In genomic region chr1:64469977-64470669, GRCh38 we compare ENCODE assay signal across 8 cellular contexts. TPM values are rescaled to one million over a fixed set of nuclear protein-coding genes. Genes with fewer than 3 reads are reported as not detected.
DNase-seq lines count a peak whose midpoint lies in the region; ATAC-seq and TF ChIP-seq lines count a peak whose summit lies in the region.

TSS of gene CACHD1 (plus strand) at chr1:64470129. CDS start at chr1:64470745, 616 bp downstream.

- peak within 1 kb of the TSS; percentile 84 for H3K4me3 Mint-ChIP-seq in activated naive CD4-positive, alpha-beta T cell treated with anti-CD3 and anti-CD28 coated beads, Interleukin-2, amount 50 U/mL, for 24 hours
- peak within 1 kb of the TSS; percentile 95 for H3K4me3 Mint-ChIP-seq in glutamatergic neuron (ENCODE audit: unreplicated experiment)

- H3K4me3 ChIP-seq in RWPE2 (ENCODE audit: severe bottlenecking) = peak within 1 kb of the TSS; percentile 73

- DNase-seq in COLO829 (ENCODE audit: low spot score) (peak; percentile 75), RWPE2 (ENCODE audit: low spot score) (no peak), glutamatergic neuron (peak; percentile 69), omental fat pad (ENCODE audit: low spot score) (peak; percentile 59), substantia nigra (lab: John Stamatoyannopoulos, UW) (peak in 42 of 49 donors; percentile 12 to 80 (median 48))

- H3K27ac ChIP-seq in RWPE2 (ENCODE audit: poor library complexity, severe bottlenecking) (no peak within 1 kb of the TSS), substantia nigra (ENCODE audit: low read depth, low read length, poor library complexity, severe bottlenecking) (peak within 1 kb of the TSS; percentile 6)

- peaks cover 25% of the 10 kb centered on the region for H3K4me1 Mint-ChIP-seq in activated naive CD4-positive, alpha-beta T cell treated with anti-CD3 and anti-CD28 coated beads, Interleukin-2, amount 50 U/mL, for 24 hours
- H3K4me1 Mint-ChIP-seq in glutamatergic neuron (ENCODE audit: low read depth, unreplicated experiment) = peaks cover 8% of the 10 kb centered on the region

- H3K27ac Mint-ChIP-seq in activated naive CD4-positive, alpha-beta T cell treated with anti-CD3 and anti-CD28 coated beads, Interleukin-2, amount 50 U/mL, for 24 hours = peak within 1 kb of the TSS; percentile 21
- H3K27ac Mint-ChIP-seq in glutamatergic neuron (ENCODE audit: unreplicated experiment) = peak within 1 kb of the TSS; percentile 36

- no peaks in the 10 kb centered on the region for H3K36me3 ChIP-seq in RWPE2 (ENCODE audit: low read depth)

- ATAC-seq in GM21515 (IDR thresholded peaks at IDR 0.05; ENCODE audit: unreplicated experiment) (peak; percentile 76), RWPE2 (ENCODE audit: low read depth) (peak; percentile 71), omental fat pad (ENCODE audit: low FRiP score) (peak; percentile 60)

- no peaks in the 10 kb centered on the region for H3K27me3 ChIP-seq in RWPE2 (ENCODE audit: insufficient read depth, poor library complexity, severe bottlenecking)

- TF ChIP-seq CTCF in RWPE2 (IDR thresholded peaks at IDR 0.05; ENCODE audit: poor library complexity, severe bottlenecking) (peak; percentile 43), glutamatergic neuron (IDR thresholded peaks at IDR 0.05; ENCODE audit: partially characterized antibody, unreplicated experiment) (no peak), omental fat pad (IDR thresholded peaks at IDR 0.05) (no peak)

- peak; percentile 52; the same call in 1 of the 2 replicates for TF ChIP-seq EP300 in Ishikawa (IDR thresholded peaks at IDR 0.05; ENCODE audit: borderline replicate concordance)

- no peaks in the 10 kb centered on the region for H3K9me3 Mint-ChIP-seq in activated naive CD4-positive, alpha-beta T cell treated with anti-CD3 and anti-CD28 coated beads, Interleukin-2, amount 50 U/mL, for 24 hours
- H3K9me3 Mint-ChIP-seq in glutamatergic neuron (ENCODE audit: unreplicated experiment) = peaks cover 4% of the 10 kb centered on the region

- peaks cover 31% of the 10 kb centered on the region for H3K27me3 Mint-ChIP-seq in activated naive CD4-positive, alpha-beta T cell treated with anti-CD3 and anti-CD28 coated beads, Interleukin-2, amount 50 U/mL, for 24 hours
- H3K27me3 Mint-ChIP-seq in glutamatergic neuron (ENCODE audit: unreplicated experiment) = peaks cover 22% of the 10 kb centered on the region

- H3K9me3 ChIP-seq in RWPE2 (ENCODE audit: severe bottlenecking) = no peaks in the 10 kb centered on the region

- no peaks in the 10 kb centered on the region for H3K4me1 ChIP-seq in RWPE2 (ENCODE audit: insufficient read depth, poor library complexity, severe bottlenecking)

- TF ChIP-seq RAD21 in Ishikawa (IDR thresholded peaks at IDR 0.05; ENCODE audit: low read depth) = peak; percentile 24; the same call in 1 of the 2 replicates

- H3K36me3 Mint-ChIP-seq in activated naive CD4-positive, alpha-beta T cell treated with anti-CD3 and anti-CD28 coated beads, Interleukin-2, amount 50 U/mL, for 24 hours = no peaks in the 10 kb centered on the region
- H3K36me3 Mint-ChIP-seq in glutamatergic neuron (ENCODE audit: unreplicated experiment) = no peaks in the 10 kb centered on the region

TF ChIP-seq in Ishikawa, 13 proteins besides CTCF, POLR2A, EP300 and RAD21:
- TF ChIP-seq FOXM1 (IDR thresholded peaks at IDR 0.05; ENCODE audit: borderline replicate concordance, low read depth) (no peak), TAF1 (IDR thresholded peaks at IDR 0.05; ENCODE audit: low read depth) (peak; percentile 56; the same call in 1 of the 2 replicates), MAX (IDR thresholded peaks at IDR 0.05) (peak; percentile 19; the same call in 1 of the 2 replicates), TEAD4 (IDR thresholded peaks at IDR 0.05) (0 out of 2 replicates have a peak, but pooled peaks have one; percentile 23), USF1 (IDR thresholded peaks at IDR 0.05) (no peak), TCF12 (IDR thresholded peaks at IDR 0.05; ENCODE audit: low read depth) (0 out of 2 replicates have a peak, but pooled peaks have one; percentile 21), CEBPB (IDR thresholded peaks at IDR 0.05) (no peak)

RNA-seq across cellular contexts. Expression of gene CACHD1, which starts in this region (rescaled TPM):
- total RNA-seq in glutamatergic neuron (ENCODE audit: unreplicated experiment) = 9.4 TPM
- 10 to 100 TPM; 23.0 to 26.0 (median 23.9) TPM for total RNA-seq in omental fat pad
